Comparison of ENCODE assay signal across 37 cellular contexts in genomic region chr4:88750369-88750768, GRCh38.
"Had no signal": no experiment of that assay in that cellular context is flagged by ENCODE, and none has a peak within 500 bp of the region (broad histone marks: within the 10 kb centered on the region; RNA-seq: fewer than 3 reads in every experiment).

No MANE protein-coding gene starts in this region.

- H3K4me1 Mint-ChIP-seq: activated naive CD4-positive, alpha-beta T cell treated with anti-CD3 and anti-CD28 coated beads, Interleukin-2, amount 10 ng/mL, durations not matched to agents 7 days and 5 days; activated naive CD4-positive, alpha-beta T cell treated with anti-CD3 and anti-CD28 coated beads, Interleukin-2, amount 50 U/mL, for 24 hours; activated naive CD8-positive, alpha-beta T cell treated with anti-CD3 and anti-CD28 coated beads for 36 hours; activated naive CD8-positive, alpha-beta T cell treated with anti-CD3 and anti-CD28 coated beads, Interleukin-2, amount 50 U/mL, for 24 hours; central memory CD8-positive, alpha-beta T cell had no signal

- ATAC-seq: activated naive CD4-positive, alpha-beta T cell treated with anti-CD3 and anti-CD28 coated beads, Interleukin-2, amount 50 U/mL, for 72 hours; activated naive CD8-positive, alpha-beta T cell treated with anti-CD3 and anti-CD28 coated beads, Interleukin-2, amount 50 U/mL, for 24 hours; activated T-cell treated with anti-CD3 and anti-CD28 coated beads, Interleukin-2, amount 50 U/mL, for 4 hours; activated T-cell treated with anti-CD3 and anti-CD28 coated beads, Interleukin-2, amount 50 U/mL, for 72 hours; activated T-helper 17 cell treated with anti-CD3 and anti-CD28 coated beads, Interleukin-2, amount 50 U/mL, for 72 hours; body of pancreas had no signal

- H3K27ac Mint-ChIP-seq: activated naive CD4-positive, alpha-beta T cell treated with anti-CD3 and anti-CD28 coated beads for 36 hours; activated naive CD4-positive, alpha-beta T cell treated with anti-CD3 and anti-CD28 coated beads, Interleukin-2, amount 10 ng/mL, durations not matched to agents 7 days and 5 days; activated naive CD4-positive, alpha-beta T cell treated with anti-CD3 and anti-CD28 coated beads, Interleukin-2, amount 50 U/mL, for 24 hours; activated naive CD4-positive, alpha-beta T cell treated with anti-CD3 and anti-CD28 coated beads, Interleukin-2, amount 50 U/mL, for 72 hours; activated naive CD8-positive, alpha-beta T cell; activated naive CD8-positive, alpha-beta T cell treated with anti-CD3 and anti-CD28 coated beads for 36 hours; activated naive CD8-positive, alpha-beta T cell treated with anti-CD3 and anti-CD28 coated beads, Interleukin-2, amount 10 ng/mL, durations not matched to agents 7 days and 5 days; activated naive CD8-positive, alpha-beta T cell treated with anti-CD3 and anti-CD28 coated beads, Interleukin-2, amount 50 U/mL, for 24 hours; activated T-cell treated with anti-CD3 and anti-CD28 coated beads, Interleukin-2, amount 50 U/mL, for 24 hours; activated T-cell treated with anti-CD3 and anti-CD28 coated beads, Interleukin-2, amount 50 U/mL, for 72 hours; activated T-helper 1 cell treated with anti-CD3 and anti-CD28 coated beads, Interleukin-12 subunit alpha, Interleukin-12 subunit beta, Interleukin-2, Interleukin-4 antibody, amounts not matched to agents 30 ng/mL and 10 ng/mL and 1 ng/mL, durations not matched to agents 14 hours and 24 hours and 36 hours; activated T-helper 17 cell treated with anti-CD3 and anti-CD28 coated beads, Interleukin-2, amount 50 U/mL, for 72 hours; activated T-helper 2 cell treated with anti-CD3 and anti-CD28 coated beads, Interferon-gamma antibody, Interleukin-2, Interleukin-4, amounts not matched to agents 10 μg/mL and 5 μg/mL and 100 μg/mL, durations not matched to agents 14 hours and 24 hours and 36 hours had no signal

- H3K4me3 ChIP-seq: adrenal gland, ascending aorta, body of pancreas, breast epithelium, cardiac muscle cell had no signal

- H3K27me3 Mint-ChIP-seq: activated naive CD4-positive, alpha-beta T cell treated with anti-CD3 and anti-CD28 coated beads, Interleukin-2, amount 10 ng/mL, durations not matched to agents 7 days and 5 days; activated naive CD4-positive, alpha-beta T cell treated with anti-CD3 and anti-CD28 coated beads, Interleukin-2, amount 50 U/mL, for 24 hours; activated naive CD8-positive, alpha-beta T cell treated with anti-CD3 and anti-CD28 coated beads, Interleukin-2, amount 50 U/mL, for 24 hours; activated T-cell treated with anti-CD3 and anti-CD28 coated beads, Interleukin-2, amount 50 U/mL, for 24 hours; activated T-helper 17 cell treated with anti-CD3 and anti-CD28 coated beads, Interleukin-2, amount 50 U/mL, for 72 hours had no signal

- DNase-seq: activated effector memory CD4-positive, alpha-beta T cell treated with anti-CD3 and anti-CD28 coated beads, Interleukin-2, amount 50 U/mL, for 16 hours; activated effector memory CD4-positive, alpha-beta T cell treated with Interleukin-2 at 50 U/mL for 16 hours; activated gamma-delta T cell; activated gamma-delta T cell treated with Interleukin-2 at 50 U/mL for 16 hours; activated naive CD4-positive, alpha-beta T cell; activated naive CD4-positive, alpha-beta T cell treated with anti-CD3 and anti-CD28 coated beads for 36 hours; activated naive CD4-positive, alpha-beta T cell treated with anti-CD3 and anti-CD28 coated beads, Interleukin-2, amount 10 ng/mL, durations not matched to agents 7 days and 5 days; activated naive CD4-positive, alpha-beta T cell treated with anti-CD3 and anti-CD28 coated beads, Interleukin-2, amount 50 U/mL, for 16 hours; activated naive CD4-positive, alpha-beta T cell treated with Interleukin-2 at 50 U/mL for 16 hours; activated naive CD8-positive, alpha-beta T cell treated with anti-CD3 and anti-CD28 coated beads for 36 hours; activated naive CD8-positive, alpha-beta T cell treated with anti-CD3 and anti-CD28 coated beads, Interleukin-2, amount 10 ng/mL, durations not matched to agents 7 days and 5 days; activated naive CD8-positive, alpha-beta T cell treated with anti-CD3 and anti-CD28 coated beads, Interleukin-2, amount 50 U/mL, for 24 hours; activated T-cell treated with anti-CD3 and anti-CD28 coated beads, Interleukin-2, amount 50 U/mL, for 24 hours; activated T-cell treated with anti-CD3 and anti-CD28 coated beads, Interleukin-2, amount 50 U/mL, for 4 hours; activated T-cell treated with anti-CD3 and anti-CD28 coated beads, Interleukin-2, amount 50 U/mL, for 48 hours; activated T-cell treated with anti-CD3 and anti-CD28 coated beads, Interleukin-2, amount 50 U/mL, for 72 hours; adrenal gland; amniotic stem cell; amygdala; anterior cingulate cortex; aorta; body of pancreas; brain microvascular endothelial cell; caudate nucleus; central memory CD4-positive, alpha-beta T cell; cerebellar nuclear complex had no signal

- H3K9me3 Mint-ChIP-seq: activated naive CD4-positive, alpha-beta T cell treated with anti-CD3 and anti-CD28 coated beads for 36 hours; activated naive CD4-positive, alpha-beta T cell treated with anti-CD3 and anti-CD28 coated beads, Interleukin-2, amount 10 ng/mL, durations not matched to agents 7 days and 5 days; activated naive CD4-positive, alpha-beta T cell treated with anti-CD3 and anti-CD28 coated beads, Interleukin-2, amount 50 U/mL, for 24 hours; activated naive CD4-positive, alpha-beta T cell treated with anti-CD3 and anti-CD28 coated beads, Interleukin-2, amount 50 U/mL, for 72 hours; activated naive CD8-positive, alpha-beta T cell treated with anti-CD3 and anti-CD28 coated beads for 36 hours; activated naive CD8-positive, alpha-beta T cell treated with anti-CD3 and anti-CD28 coated beads, Interleukin-2, amount 10 ng/mL, durations not matched to agents 7 days and 5 days; activated naive CD8-positive, alpha-beta T cell treated with anti-CD3 and anti-CD28 coated beads, Interleukin-2, amount 50 U/mL, for 24 hours; activated T-cell treated with anti-CD3 and anti-CD28 coated beads, Interleukin-2, amount 50 U/mL, for 24 hours; activated T-cell treated with anti-CD3 and anti-CD28 coated beads, Interleukin-2, amount 50 U/mL, for 4 hours; activated T-cell treated with anti-CD3 and anti-CD28 coated beads, Interleukin-2, amount 50 U/mL, for 72 hours; activated T-helper 1 cell treated with anti-CD3 and anti-CD28 coated beads, Interleukin-12 subunit alpha, Interleukin-12 subunit beta, Interleukin-2, Interleukin-4 antibody, amounts not matched to agents 30 ng/mL and 10 ng/mL and 1 ng/mL, durations not matched to agents 14 hours and 24 hours and 36 hours; activated T-helper 17 cell treated with anti-CD3 and anti-CD28 coated beads, Interleukin-2, amount 50 U/mL, for 72 hours; activated T-helper 2 cell treated with anti-CD3 and anti-CD28 coated beads, Interferon-gamma antibody, Interleukin-2, Interleukin-4, amounts not matched to agents 10 μg/mL and 5 μg/mL and 100 μg/mL, durations not matched to agents 14 hours and 24 hours and 36 hours; brain; central memory CD8-positive, alpha-beta T cell had no signal

- H3K27me3 ChIP-seq: adrenal gland, ascending aorta, body of pancreas, brain microvascular endothelial cell, breast epithelium, cardiac muscle cell had no signal

- H3K9me3 ChIP-seq: adrenal gland, ascending aorta, body of pancreas, breast epithelium had no signal

- H3K27ac ChIP-seq: adrenal gland, ascending aorta, body of pancreas, brain microvascular endothelial cell, breast epithelium, cardiac muscle cell had no signal

- H3K4me3 Mint-ChIP-seq: activated naive CD4-positive, alpha-beta T cell treated with anti-CD3 and anti-CD28 coated beads for 36 hours; activated naive CD4-positive, alpha-beta T cell treated with anti-CD3 and anti-CD28 coated beads, Interleukin-2, amount 10 ng/mL, durations not matched to agents 7 days and 5 days; activated naive CD4-positive, alpha-beta T cell treated with anti-CD3 and anti-CD28 coated beads, Interleukin-2, amount 50 U/mL, for 24 hours; activated naive CD8-positive, alpha-beta T cell; activated naive CD8-positive, alpha-beta T cell treated with anti-CD3 and anti-CD28 coated beads for 36 hours; activated naive CD8-positive, alpha-beta T cell treated with anti-CD3 and anti-CD28 coated beads, Interleukin-2, amount 10 ng/mL, durations not matched to agents 7 days and 5 days; activated naive CD8-positive, alpha-beta T cell treated with anti-CD3 and anti-CD28 coated beads, Interleukin-2, amount 50 U/mL, for 24 hours; activated T-cell treated with anti-CD3 and anti-CD28 coated beads, Interleukin-2, amount 50 U/mL, for 24 hours; activated T-cell treated with anti-CD3 and anti-CD28 coated beads, Interleukin-2, amount 50 U/mL, for 4 hours; activated T-cell treated with anti-CD3 and anti-CD28 coated beads, Interleukin-2, amount 50 U/mL, for 72 hours; activated T-helper 1 cell treated with anti-CD3 and anti-CD28 coated beads, Interleukin-12 subunit alpha, Interleukin-12 subunit beta, Interleukin-2, Interleukin-4 antibody, amounts not matched to agents 30 ng/mL and 10 ng/mL and 1 ng/mL, durations not matched to agents 14 hours and 24 hours and 36 hours; activated T-helper 17 cell treated with anti-CD3 and anti-CD28 coated beads, Interleukin-2, amount 50 U/mL, for 72 hours; brain; central memory CD8-positive, alpha-beta T cell had no signal

- H3K4me1 ChIP-seq: breast epithelium had no signal
